ENCODE assay signal across 1 cellular context in genomic region chr3:23238578-23238977, GRCh38.
TF ChIP-seq lines count a peak whose summit lies in the region.

No MANE protein-coding gene starts in this region.

TF ChIP-seq in GM23338, 12 proteins besides CTCF, POLR2A, EP300 and RAD21 (continued from another document):
- no peak for TF ChIP-seq STAT1 (IDR thresholded peaks at IDR 0.05; ENCODE audit: unreplicated experiment)
- no peak for TF ChIP-seq NANOG (IDR thresholded peaks at IDR 0.05; ENCODE audit: borderline replicate concordance)
- no peak for TF ChIP-seq CREB1 (CRISPR knock-in tag; IDR thresholded peaks at IDR 0.05; ENCODE audit: low read depth)
- TF ChIP-seq EZH2 (IDR thresholded peaks at IDR 0.05; ENCODE audit: low read depth, unreplicated experiment), result no peak
- no peak for TF ChIP-seq POLR2AphosphoS5 (IDR thresholded peaks at IDR 0.05; ENCODE audit: low read depth)
- TF ChIP-seq REST (IDR thresholded peaks at IDR 0.05; ENCODE audit: unreplicated experiment), result no peak
- TF ChIP-seq ZNF331 (CRISPR knock-in tag; IDR thresholded peaks at IDR 0.05; ENCODE audit: low read depth), result no peak
- no peak for TF ChIP-seq ETS1 (IDR thresholded peaks at IDR 0.05)
